Comparison of ENCODE assay signal across 23 cellular contexts in genomic region chr19:2777952-2778683, GRCh38. TPM values are rescaled to one million over a fixed set of nuclear protein-coding genes. Genes with fewer than 3 reads are reported as not detected.
A peak's percentile ranks its signal among the peaks of the same experiment; 100 is the strongest.
DNase-seq lines count a peak whose midpoint lies in the region; ATAC-seq and TF ChIP-seq lines count a peak whose summit lies in the region.
"Had no signal": no experiment of that assay in that cellular context is flagged by ENCODE, and none has a peak within 500 bp of the region (broad histone marks: within the 10 kb centered on the region; RNA-seq: fewer than 3 reads in every experiment).

No MANE protein-coding gene starts in this region.

- 84 to 86% methylated on average over 12 to 19 of the region's 19 CpGs for WGBS in GM23248 (ENCODE audit: low coverage in 1 of 2, low lambda C conversion rate in 2 of 2, missing lambda C conversion rate in 2 of 2), 2 experiments
- 90 to 100% methylated on average over 8 to 17 of the region's 19 CpGs for WGBS in endodermal cell (ENCODE audit: insufficient coverage in 1 of 2, insufficient read length in 1 of 2), 2 experiments

- H2AFZ ChIP-seq in Loucy (ENCODE audit: low read length) (no peak overlapping the region), GM23248 (no peak overlapping the region)

- in situ Hi-C loops in gastrocnemius medialis (cut with MboI; ENCODE audit: low sequenced_read_pairs in 4 of 4) (no loop called here), GM23248 (cut with MboI) (no loop called here)

- peaks cover 94% of the 10 kb centered on the region for H3K79me2 ChIP-seq in Loucy (ENCODE audit: insufficient read depth, low read length)
- peaks cover 93% of the 10 kb centered on the region for H3K79me2 ChIP-seq in GM23248 (ENCODE audit: insufficient read depth)

- H3K9me3 ChIP-seq in Loucy (ENCODE audit: insufficient read depth, low read depth, low read length) (no peaks in the 10 kb centered on the region), gastrocnemius medialis (no peaks in the 10 kb centered on the region), GM23248 (ENCODE audit: low read depth) (no peaks in the 10 kb centered on the region), endodermal cell (ENCODE audit: control insufficient read depth, low read length) (no peaks in the 10 kb centered on the region)
- H3K9me3 ChIP-seq: A549 had no signal

- intact Hi-C loops in activated CD4-positive, alpha-beta memory T cell treated with anti-CD3 and anti-CD28 coated beads for 36 hours (cut with micrococcal nuclease) = no loop called here
- intact Hi-C loops in gastrocnemius medialis (cut with DNase I; ENCODE audit: low total_unique reads) = no loop called here

- peak overlapping the region; percentile 34 for H3K27ac Mint-ChIP-seq in activated CD4-positive, alpha-beta memory T cell treated with anti-CD3 and anti-CD28 coated beads, Interleukin-2, amount 10 ng/mL, durations not matched to agents 7 days and 5 days
- H3K27ac Mint-ChIP-seq in activated CD4-positive, alpha-beta memory T cell treated with anti-CD3 and anti-CD28 coated beads for 36 hours = no peak overlapping the region
- H3K27ac Mint-ChIP-seq in brain (peak overlapping the region in 3 of 5 experiments; percentile 66 to 82 (median 67)), endodermal cell (no peak overlapping the region)
- H3K27ac Mint-ChIP-seq: T-helper 1 cell treated with Interleukin-12 subunit alpha and Interleukin-12 subunit beta and Interleukin-4 antibody, amounts not matched to agents 30 μg/mL and 1 μg/mL, for 36 hours had no signal

- H3K9me2 ChIP-seq in Loucy (replicated peaks; ENCODE audit: low read depth, low read length) (no peaks in the 10 kb centered on the region), GM23248 (ENCODE audit: insufficient read depth) (no peaks in the 10 kb centered on the region)

- H3K9ac ChIP-seq in Loucy (ENCODE audit: low read depth, low read length, poor library complexity, severe bottlenecking) (no peak overlapping the region), GM23248 (no peak overlapping the region), endodermal cell (ENCODE audit: extremely low read depth, low read length, poor library complexity, severe bottlenecking) (no peak overlapping the region)

- POLR2A ChIA-PET in activated CD4-positive, alpha-beta memory T cell treated with anti-CD3 and anti-CD28 coated beads, Interleukin-2, amount 10 ng/mL, durations not matched to agents 7 days and 5 days (lab: Charles Lee) = no interaction called here
- POLR2A ChIA-PET in activated CD4-positive, alpha-beta memory T cell treated with anti-CD3 and anti-CD28 coated beads for 36 hours (lab: Charles Lee) = no interaction called here

- H3K4me3 ChIP-seq in Loucy (ENCODE audit: low read length, poor library complexity, severe bottlenecking) (no peak overlapping the region), gastrocnemius medialis (no peak overlapping the region), GM23248 (no peak overlapping the region), endodermal cell (ENCODE audit: low read length) (no peak overlapping the region)
- H3K4me3 ChIP-seq: A549, cardiac muscle cell, SK-N-MC, smooth muscle cell had no signal

- H3K36me3 ChIP-seq in Loucy (ENCODE audit: insufficient read depth, low read length) (no peaks in the 10 kb centered on the region), gastrocnemius medialis (no peaks in the 10 kb centered on the region), GM23248 (ENCODE audit: low read depth) (no peaks in the 10 kb centered on the region), endodermal cell (ENCODE audit: control insufficient read depth, insufficient read depth, low read length) (peaks cover 34% of the 10 kb centered on the region)
- H3K36me3 ChIP-seq: cardiac muscle cell had no signal

- peaks cover 53% of the 10 kb centered on the region for H3K4me1 Mint-ChIP-seq in activated CD4-positive, alpha-beta memory T cell treated with anti-CD3 and anti-CD28 coated beads, Interleukin-2, amount 10 ng/mL, durations not matched to agents 7 days and 5 days
- peaks cover 54% of the 10 kb centered on the region for H3K4me1 Mint-ChIP-seq in activated CD4-positive, alpha-beta memory T cell treated with anti-CD3 and anti-CD28 coated beads for 36 hours (ENCODE audit: low read depth)
- peaks cover 53% of the 10 kb centered on the region for H3K4me1 Mint-ChIP-seq in brain
- H3K4me1 Mint-ChIP-seq in endodermal cell = peaks cover 11% of the 10 kb centered on the region

- H3K27me3 ChIP-seq in Loucy (ENCODE audit: insufficient read depth, low read length, poor library complexity, severe bottlenecking) = no peaks in the 10 kb centered on the region
- H3K27me3 ChIP-seq in gastrocnemius medialis = no peaks in the 10 kb centered on the region
- no peaks in the 10 kb centered on the region for H3K27me3 ChIP-seq in GM23248 (replicated peaks; ENCODE audit: insufficient read depth)
- no peaks in the 10 kb centered on the region for H3K27me3 ChIP-seq in endodermal cell (ENCODE audit: control insufficient read depth, insufficient read depth, low read length, poor library complexity, severe bottlenecking)
- H3K27me3 ChIP-seq: cardiac muscle cell had no signal

- no peak overlapping the region for H3K4me3 Mint-ChIP-seq in activated CD4-positive, alpha-beta memory T cell treated with anti-CD3 and anti-CD28 coated beads, Interleukin-2, amount 10 ng/mL, durations not matched to agents 7 days and 5 days
- H3K4me3 Mint-ChIP-seq in activated CD4-positive, alpha-beta memory T cell treated with anti-CD3 and anti-CD28 coated beads for 36 hours = no peak overlapping the region
- H3K4me3 Mint-ChIP-seq in brain (peak overlapping the region in 2 of 5 experiments; percentile 30 to 75), endodermal cell (no peak overlapping the region)
- H3K4me3 Mint-ChIP-seq: activated T-cell treated with anti-CD3 and anti-CD28 coated beads, Interleukin-2, amount 50 U/mL, for 4 hours; T-helper 1 cell treated with Interleukin-12 subunit alpha and Interleukin-12 subunit beta and Interleukin-4 antibody, amounts not matched to agents 30 μg/mL and 1 μg/mL, for 36 hours had no signal

- H3K36me3 Mint-ChIP-seq in activated CD4-positive, alpha-beta memory T cell treated with anti-CD3 and anti-CD28 coated beads, Interleukin-2, amount 10 ng/mL, durations not matched to agents 7 days and 5 days (ENCODE audit: low read depth) = peaks cover 16% of the 10 kb centered on the region
- H3K36me3 Mint-ChIP-seq in activated CD4-positive, alpha-beta memory T cell treated with anti-CD3 and anti-CD28 coated beads for 36 hours = peaks cover 4% of the 10 kb centered on the region
- H3K36me3 Mint-ChIP-seq in brain = peaks cover 62% of the 10 kb centered on the region
- H3K36me3 Mint-ChIP-seq in endodermal cell (ENCODE audit: low read depth) = peaks cover 36% of the 10 kb centered on the region

- H3K4me1 ChIP-seq in Loucy (ENCODE audit: insufficient read depth, low read length, poor library complexity, severe bottlenecking) (peaks cover 31% of the 10 kb centered on the region), gastrocnemius medialis (peaks cover 58 to 75% of the 10 kb centered on the region in 2 donors), GM23248 (ENCODE audit: insufficient read depth) (peaks cover 11% of the 10 kb centered on the region; the same call in 1 of the 2 replicates), endodermal cell (ENCODE audit: control insufficient read depth, insufficient read depth, low read length) (no peaks in the 10 kb centered on the region)

- DNase-seq in activated CD4-positive, alpha-beta memory T cell treated with anti-CD3 and anti-CD28 coated beads, Interleukin-2, amount 10 ng/mL, durations not matched to agents 7 days and 5 days = no peak
- DNase-seq in activated CD4-positive, alpha-beta memory T cell treated with anti-CD3 and anti-CD28 coated beads for 36 hours = no peak
- DNase-seq in gastrocnemius medialis (no peak), T-helper 9 cell (no peak), GM23248 (no peak), endodermal cell (no peak)
- DNase-seq: activated naive CD4-positive, alpha-beta T cell treated with Interleukin-2 at 50 U/mL for 16 hours; activated T-cell treated with anti-CD3 and anti-CD28 coated beads, Interleukin-2, amount 50 U/mL, for 4 hours; COR-L47; DMS79 treated with DMSO at 0.1 percent for 48 hours; glutamatergic neuron; H9; Kasumi-1; kidney; NCI-H187 treated with DMSO at 0.1 percent for 48 hours; stimulated activated CD4-positive, alpha-beta T cell treated with anti-CD3 and anti-CD28 coated beads, Interleukin-2, amount 100 ng/mL, for 24 hours had no signal

- no peaks in the 10 kb centered on the region for H3F3A ChIP-seq in Loucy (ENCODE audit: low read depth)
- no peaks in the 10 kb centered on the region for H3F3A ChIP-seq in GM23248 (ENCODE audit: insufficient read depth)

- CTCF ChIA-PET in activated CD4-positive, alpha-beta memory T cell treated with anti-CD3 and anti-CD28 coated beads, Interleukin-2, amount 10 ng/mL, durations not matched to agents 7 days and 5 days (lab: Charles Lee) = no interaction called here
- CTCF ChIA-PET in activated CD4-positive, alpha-beta memory T cell treated with anti-CD3 and anti-CD28 coated beads for 36 hours (lab: Charles Lee) = no interaction called here

- ATAC-seq in gastrocnemius medialis = no peak
- ATAC-seq: A549; activated T-cell treated with anti-CD3 and anti-CD28 coated beads, Interleukin-2, amount 50 U/mL, for 4 hours had no signal

- H4K20me1 ChIP-seq in Loucy (ENCODE audit: insufficient read depth, low read length, poor library complexity, severe bottlenecking) (peaks cover 70% of the 10 kb centered on the region), GM23248 (ENCODE audit: insufficient read depth) (no peaks in the 10 kb centered on the region)

- no peak for TF ChIP-seq CTCF in Loucy (conservative IDR thresholded peaks at IDR 0.05; ENCODE audit: low read length)
- TF ChIP-seq CTCF in brain (conservative IDR thresholded peaks at IDR 0.05) = no peak
- TF ChIP-seq CTCF in gastrocnemius medialis (IDR thresholded peaks at IDR 0.05 in 4 of 5, conservative IDR thresholded peaks at IDR 0.05 in 1 of 5) = no peak
- TF ChIP-seq CTCF in endodermal cell (conservative IDR thresholded peaks at IDR 0.05) = no peak

- peak overlapping the region; percentile 76 for H3K4me2 ChIP-seq in Loucy (ENCODE audit: low read depth, low read length, poor library complexity, severe bottlenecking)
- no peak overlapping the region for H3K4me2 ChIP-seq in GM23248 (ENCODE audit: unreplicated experiment)
- H3K4me2 ChIP-seq: A549, smooth muscle cell had no signal

- no peaks in the 10 kb centered on the region for H3K9me3 Mint-ChIP-seq in activated CD4-positive, alpha-beta memory T cell treated with anti-CD3 and anti-CD28 coated beads, Interleukin-2, amount 10 ng/mL, durations not matched to agents 7 days and 5 days
- H3K9me3 Mint-ChIP-seq in activated CD4-positive, alpha-beta memory T cell treated with anti-CD3 and anti-CD28 coated beads for 36 hours = no peaks in the 10 kb centered on the region
- H3K9me3 Mint-ChIP-seq in brain (no peaks in the 10 kb centered on the region), endodermal cell (no peaks in the 10 kb centered on the region)
- H3K9me3 Mint-ChIP-seq: activated T-cell treated with anti-CD3 and anti-CD28 coated beads, Interleukin-2, amount 50 U/mL, for 4 hours; H9; T-helper 1 cell treated with Interleukin-12 subunit alpha and Interleukin-12 subunit beta and Interleukin-4 antibody, amounts not matched to agents 30 μg/mL and 1 μg/mL, for 36 hours had no signal

- peak overlapping the region in 3 of 4 donors; percentile 44 to 84 (median 60) for H3K27ac ChIP-seq in gastrocnemius medialis
- H3K27ac ChIP-seq in GM23248 = no peak overlapping the region
- H3K27ac ChIP-seq in endodermal cell (ENCODE audit: low read depth, low read length) = no peak overlapping the region
- H3K27ac ChIP-seq: A549, cardiac muscle cell, SK-N-MC had no signal

- no peak for TF ChIP-seq POLR2A in gastrocnemius medialis (IDR thresholded peaks at IDR 0.05)

- no peaks in the 10 kb centered on the region for H3K27me3 Mint-ChIP-seq in activated CD4-positive, alpha-beta memory T cell treated with anti-CD3 and anti-CD28 coated beads, Interleukin-2, amount 10 ng/mL, durations not matched to agents 7 days and 5 days
- no peaks in the 10 kb centered on the region for H3K27me3 Mint-ChIP-seq in activated CD4-positive, alpha-beta memory T cell treated with anti-CD3 and anti-CD28 coated beads for 36 hours
- H3K27me3 Mint-ChIP-seq in brain (no peaks in the 10 kb centered on the region), endodermal cell (ENCODE audit: insufficient read depth) (no peaks in the 10 kb centered on the region)

RNA-seq across cellular contexts. Expression of gene SGTA, which starts 5.0 kb away (rescaled TPM):
- 10 to 100 TPM; 38.2 to 42.7 TPM for total RNA-seq in activated CD4-positive, alpha-beta memory T cell treated with anti-CD3 and anti-CD28 coated beads, Interleukin-2, amount 10 ng/mL, durations not matched to agents 7 days and 5 days
- total RNA-seq in activated CD4-positive, alpha-beta memory T cell treated with anti-CD3 and anti-CD28 coated beads for 36 hours = 10 to 100 TPM; 45.6 to 46.2 TPM
- polyA plus RNA-seq in brain (ENCODE audit: insufficient read depth, low read depth, low replicate concordance) (207 TPM), GM23248 (2016; fragmentation: Nextera tagmentation; extraction: Ambion mirVana) (66.0 and 66.2 TPM in 2 replicates)
- total RNA-seq in gastrocnemius medialis (100 to 1,000 TPM in 2 of 4 donors, 10 to 100 TPM in 2; 70.0 to 114 (median 91.2) TPM), endodermal cell (10 to 100 TPM; 73.9 to 81.5 TPM)
- total RNA-seq in GM23248 (2014; rRNA removed; shearing (Covaris generic)) = 56.1 and 57.5 TPM in 2 replicates
- polyA plus RNA-seq in endodermal cell (2013, experiment 1 of 2) = 78.7 TPM
- polyA plus RNA-seq in endodermal cell (2013, experiment 2 of 2) = 71.5 TPM

RNA-seq across cellular contexts. Expression of gene THOP1, which starts 7.2 kb away (rescaled TPM):
- 10 to 100 TPM; 80.0 to 85.4 TPM for total RNA-seq in activated CD4-positive, alpha-beta memory T cell treated with anti-CD3 and anti-CD28 coated beads, Interleukin-2, amount 10 ng/mL, durations not matched to agents 7 days and 5 days
- total RNA-seq in activated CD4-positive, alpha-beta memory T cell treated with anti-CD3 and anti-CD28 coated beads for 36 hours = 100 to 1,000 TPM; 126 TPM
- 107 TPM for polyA plus RNA-seq in brain (ENCODE audit: insufficient read depth, low read depth, low replicate concordance)
- total RNA-seq in gastrocnemius medialis = 100 to 1,000 TPM in 1 of 4 donors, 10 to 100 TPM in 3; 31.5 to 114 (median 73.0) TPM
- 136 and 153 TPM in 2 replicates for total RNA-seq in GM23248 (2014; rRNA removed; shearing (Covaris generic))
- polyA plus RNA-seq in GM23248 (2016; fragmentation: Nextera tagmentation; extraction: Ambion mirVana) = 64.8 and 70.0 TPM in 2 replicates
- 100 to 1,000 TPM; 130 to 170 TPM for total RNA-seq in endodermal cell
- polyA plus RNA-seq in endodermal cell (2013, experiment 1 of 2) = 85.8 TPM
- polyA plus RNA-seq in endodermal cell (2013, experiment 2 of 2) = 77.0 TPM

RNA-seq across cellular contexts. Expression of gene SLC39A3, which starts 38.3 kb away (rescaled TPM):
- total RNA-seq in activated CD4-positive, alpha-beta memory T cell treated with anti-CD3 and anti-CD28 coated beads, Interleukin-2, amount 10 ng/mL, durations not matched to agents 7 days and 5 days = 10 to 100 TPM; 25.4 to 27.4 TPM
- total RNA-seq in activated CD4-positive, alpha-beta memory T cell treated with anti-CD3 and anti-CD28 coated beads for 36 hours = 10 to 100 TPM; 21.0 to 24.0 TPM
- polyA plus RNA-seq in brain (ENCODE audit: insufficient read depth, low read depth, low replicate concordance) (93.6 TPM), GM23248 (2016; fragmentation: Nextera tagmentation; extraction: Ambion mirVana) (45.0 and 45.2 TPM in 2 replicates)
- total RNA-seq in gastrocnemius medialis (10 to 100 TPM; 23.1 to 60.9 (median 27.1) TPM), endodermal cell (10 to 100 TPM; 25.3 to 28.6 TPM)
- 38.4 and 50.9 TPM in 2 replicates for total RNA-seq in GM23248 (2014; rRNA removed; shearing (Covaris generic))
- polyA plus RNA-seq in endodermal cell (2013, experiment 1 of 2) = 25.1 TPM
- 22.5 TPM for polyA plus RNA-seq in endodermal cell (2013, experiment 2 of 2)

RNA-seq across cellular contexts. Expression of gene ZNF554, which starts 41.5 kb away (rescaled TPM):
- total RNA-seq in activated CD4-positive, alpha-beta memory T cell treated with anti-CD3 and anti-CD28 coated beads, Interleukin-2, amount 10 ng/mL, durations not matched to agents 7 days and 5 days = 1 to 10 TPM; 2.3 to 3.0 TPM
- 1 to 10 TPM; 2.0 TPM for total RNA-seq in activated CD4-positive, alpha-beta memory T cell treated with anti-CD3 and anti-CD28 coated beads for 36 hours
- polyA plus RNA-seq in brain (ENCODE audit: insufficient read depth, low read depth, low replicate concordance) (6.0 TPM), GM23248 (2016; fragmentation: Nextera tagmentation; extraction: Ambion mirVana) (1.4 and 2.2 TPM in 2 replicates)
- total RNA-seq in gastrocnemius medialis (1 to 10 TPM; 2.1 to 5.3 (median 2.6) TPM), endodermal cell (1 to 10 TPM; 8.4 to 9.2 TPM)
- 2.9 and 3.0 TPM in 2 replicates for total RNA-seq in GM23248 (2014; rRNA removed; shearing (Covaris generic))
- polyA plus RNA-seq in endodermal cell (2013, experiment 1 of 2) = 5.1 TPM
- 4.7 TPM for polyA plus RNA-seq in endodermal cell (2013, experiment 2 of 2)

RNA-seq across cellular contexts. Expression of gene DIRAS1, which starts 56.9 kb away (rescaled TPM):
- total RNA-seq in activated CD4-positive, alpha-beta memory T cell treated with anti-CD3 and anti-CD28 coated beads, Interleukin-2, amount 10 ng/mL, durations not matched to agents 7 days and 5 days = not detected
- total RNA-seq in activated CD4-positive, alpha-beta memory T cell treated with anti-CD3 and anti-CD28 coated beads for 36 hours = under 1 TPM in 1 of 2 experiments, not detected in 1; 0.31 TPM
- polyA plus RNA-seq in brain (ENCODE audit: insufficient read depth, low read depth, low replicate concordance) (64.5 TPM), GM23248 (2016; fragmentation: Nextera tagmentation; extraction: Ambion mirVana) (2.6 TPM in 2 replicates)
- total RNA-seq in gastrocnemius medialis (1 to 10 TPM in 2 of 4 donors, under 1 TPM in 1, not detected in 1; 0.62 to 2.5 (median 2.0) TPM), endodermal cell (1 to 10 TPM; 4.7 to 8.4 TPM)
- 4.9 and 5.9 TPM in 2 replicates for total RNA-seq in GM23248 (2014; rRNA removed; shearing (Covaris generic))
- polyA plus RNA-seq in endodermal cell (2013, experiment 1 of 2) = 10.9 TPM
- 9.4 TPM for polyA plus RNA-seq in endodermal cell (2013, experiment 2 of 2)

Comparison
In these comparisons a context has a peak if more than half of its experiments do, and no peak if none do; other contexts are left out.
1. H3K27ac Mint-ChIP-seq: peak in activated CD4-positive, alpha-beta memory T cell treated with anti-CD3 and anti-CD28 coated beads, Interleukin-2, amount 10 ng/mL, durations not matched to agents 7 days and 5 days (single experiment) and brain (3 of 5); none in activated CD4-positive, alpha-beta memory T cell treated with anti-CD3 and anti-CD28 coated beads for 36 hours (single experiment) and endodermal cell (single experiment).
2. H3K27ac ChIP-seq: peak in gastrocnemius medialis (3 of 4); none in GM23248 (single experiment) and endodermal cell (single experiment).